24 cellular contexts compared by ENCODE assay signal in the genomic region with DNA sequence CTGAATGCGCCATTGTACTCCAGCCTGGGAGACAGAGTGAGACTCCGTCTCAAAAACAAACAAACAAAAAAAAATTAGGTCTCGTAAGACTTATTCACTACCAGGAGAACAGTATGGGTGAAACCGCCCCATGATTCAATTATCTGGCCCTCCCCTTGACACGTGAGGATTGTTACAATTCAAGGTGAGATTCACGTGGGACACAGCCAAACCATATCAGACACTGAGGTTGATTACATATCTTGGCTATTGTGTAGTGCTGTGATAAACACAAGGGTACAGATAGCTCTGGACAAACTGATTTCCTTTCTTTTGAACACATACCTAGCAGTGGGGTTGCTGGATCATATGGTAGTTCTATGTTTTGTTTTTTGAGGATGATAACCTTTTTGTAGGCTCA.
"Had no signal": no experiment of that assay in that cellular context is flagged by ENCODE, and none has a peak within 500 bp of the region (broad histone marks: within the 10 kb centered on the region; RNA-seq: fewer than 3 reads in every experiment).

No MANE protein-coding gene starts in this region.

- H3K4me3 Mint-ChIP-seq: activated CD4-positive, alpha-beta memory T cell treated with anti-CD3 and anti-CD28 coated beads for 36 hours; activated naive CD4-positive, alpha-beta T cell treated with anti-CD3 and anti-CD28 coated beads for 36 hours; activated naive CD8-positive, alpha-beta T cell treated with anti-CD3 and anti-CD28 coated beads, Interleukin-2, amount 50 U/mL, for 24 hours; activated T-cell treated with anti-CD3 and anti-CD28 coated beads, Interleukin-2, amount 50 U/mL, for 72 hours; nephron; stimulated activated effector memory CD8-positive, alpha-beta T cell treated with anti-CD3 and anti-CD28 coated beads, Interleukin-12 subunit alpha, Interleukin-12 subunit beta, amount 100 ng/mL, for 72 hours; stimulated activated naive CD8-positive, alpha-beta T cell treated with anti-CD3 and anti-CD28 coated beads, Interleukin-15, amount 100 ng/mL, for 72 hours; T-helper 1 cell treated with Interleukin-12 subunit alpha and Interleukin-12 subunit beta and Interleukin-4 antibody, amounts not matched to agents 30 μg/mL and 1 μg/mL, for 36 hours had no signal

- H3K4me3 ChIP-seq: cardiac muscle cell, left lung, lung, transverse colon, vagina had no signal

- H3K36me3 Mint-ChIP-seq: activated CD4-positive, alpha-beta memory T cell treated with anti-CD3 and anti-CD28 coated beads for 36 hours; stimulated activated effector memory CD8-positive, alpha-beta T cell treated with anti-CD3 and anti-CD28 coated beads, Interleukin-12 subunit alpha, Interleukin-12 subunit beta, amount 100 ng/mL, for 72 hours had no signal

- H3K36me3 ChIP-seq: cardiac muscle cell, left lung, transverse colon, vagina had no signal

- H3K27ac ChIP-seq: cardiac muscle cell, foreskin keratinocyte, left lung, parathyroid adenoma, transverse colon, vagina had no signal

- H3K9ac ChIP-seq: parathyroid adenoma had no signal

- H3K27ac Mint-ChIP-seq: activated CD4-positive, alpha-beta memory T cell treated with anti-CD3 and anti-CD28 coated beads for 36 hours; activated naive CD4-positive, alpha-beta T cell treated with anti-CD3 and anti-CD28 coated beads for 36 hours; activated naive CD8-positive, alpha-beta T cell treated with anti-CD3 and anti-CD28 coated beads, Interleukin-2, amount 50 U/mL, for 24 hours; activated T-cell treated with anti-CD3 and anti-CD28 coated beads, Interleukin-2, amount 50 U/mL, for 72 hours; stimulated activated effector memory CD8-positive, alpha-beta T cell treated with anti-CD3 and anti-CD28 coated beads, Interleukin-12 subunit alpha, Interleukin-12 subunit beta, amount 100 ng/mL, for 72 hours; stimulated activated naive CD8-positive, alpha-beta T cell treated with anti-CD3 and anti-CD28 coated beads, Interleukin-15, amount 100 ng/mL, for 72 hours; T-helper 1 cell treated with Interleukin-12 subunit alpha and Interleukin-12 subunit beta and Interleukin-4 antibody, amounts not matched to agents 30 μg/mL and 1 μg/mL, for 36 hours had no signal

- H3K9me3 Mint-ChIP-seq: activated CD4-positive, alpha-beta memory T cell treated with anti-CD3 and anti-CD28 coated beads for 36 hours; activated naive CD4-positive, alpha-beta T cell treated with anti-CD3 and anti-CD28 coated beads for 36 hours; activated naive CD8-positive, alpha-beta T cell treated with anti-CD3 and anti-CD28 coated beads, Interleukin-2, amount 50 U/mL, for 24 hours; activated T-cell treated with anti-CD3 and anti-CD28 coated beads, Interleukin-2, amount 50 U/mL, for 72 hours; nephron; stimulated activated effector memory CD8-positive, alpha-beta T cell treated with anti-CD3 and anti-CD28 coated beads, Interleukin-12 subunit alpha, Interleukin-12 subunit beta, amount 100 ng/mL, for 72 hours; stimulated activated naive CD8-positive, alpha-beta T cell treated with anti-CD3 and anti-CD28 coated beads, Interleukin-15, amount 100 ng/mL, for 72 hours; T-helper 1 cell treated with Interleukin-12 subunit alpha and Interleukin-12 subunit beta and Interleukin-4 antibody, amounts not matched to agents 30 μg/mL and 1 μg/mL, for 36 hours had no signal

- H3K79me2 ChIP-seq: parathyroid adenoma had no signal

- DNase-seq: activated CD4-positive, alpha-beta memory T cell treated with anti-CD3 and anti-CD28 coated beads for 36 hours; activated CD4-positive, alpha-beta T cell treated with anti-CD3 and anti-CD28 coated beads for 4 hours; activated CD4-positive, CD25-positive, alpha-beta regulatory T cell; activated effector memory CD4-positive, alpha-beta T cell treated with Interleukin-2 at 50 U/mL for 16 hours; activated naive CD4-positive, alpha-beta T cell treated with anti-CD3 and anti-CD28 coated beads for 36 hours; activated naive CD8-positive, alpha-beta T cell treated with anti-CD3 and anti-CD28 coated beads, Interleukin-2, amount 50 U/mL, for 24 hours; activated T-cell treated with anti-CD3 and anti-CD28 coated beads, Interleukin-2, amount 50 U/mL, for 72 hours; effector CD4-positive, alpha-beta T cell; foreskin keratinocyte; kidney glomerular epithelial cell; left lung; midbrain; right cardiac atrium; stimulated activated CD4-positive, alpha-beta T cell treated with anti-CD3 and anti-CD28 coated beads, Interleukin-1b, Interleukin-23, amount 100 ng/mL, for 48 hours; stimulated activated naive CD8-positive, alpha-beta T cell treated with anti-CD3 and anti-CD28 coated beads, Interleukin-15, amount 100 ng/mL, for 72 hours; T1000; transverse colon had no signal

- ATAC-seq: activated naive CD8-positive, alpha-beta T cell treated with anti-CD3 and anti-CD28 coated beads, Interleukin-2, amount 50 U/mL, for 24 hours; activated T-cell treated with anti-CD3 and anti-CD28 coated beads, Interleukin-2, amount 50 U/mL, for 72 hours; foreskin keratinocyte; left lung; right cardiac atrium; stimulated activated effector memory CD8-positive, alpha-beta T cell treated with anti-CD3 and anti-CD28 coated beads, Interleukin-12 subunit alpha, Interleukin-12 subunit beta, amount 100 ng/mL, for 72 hours; stimulated activated naive CD8-positive, alpha-beta T cell treated with anti-CD3 and anti-CD28 coated beads, Interleukin-15, amount 100 ng/mL, for 72 hours had no signal

- H2AFZ ChIP-seq: parathyroid adenoma had no signal

- H3K27me3 ChIP-seq: cardiac muscle cell, foreskin keratinocyte, left lung, transverse colon, vagina had no signal

- H3K9me3 ChIP-seq: left lung, transverse colon, vagina had no signal
